21 cellular contexts compared by ENCODE assay signal in the genomic region with DNA sequence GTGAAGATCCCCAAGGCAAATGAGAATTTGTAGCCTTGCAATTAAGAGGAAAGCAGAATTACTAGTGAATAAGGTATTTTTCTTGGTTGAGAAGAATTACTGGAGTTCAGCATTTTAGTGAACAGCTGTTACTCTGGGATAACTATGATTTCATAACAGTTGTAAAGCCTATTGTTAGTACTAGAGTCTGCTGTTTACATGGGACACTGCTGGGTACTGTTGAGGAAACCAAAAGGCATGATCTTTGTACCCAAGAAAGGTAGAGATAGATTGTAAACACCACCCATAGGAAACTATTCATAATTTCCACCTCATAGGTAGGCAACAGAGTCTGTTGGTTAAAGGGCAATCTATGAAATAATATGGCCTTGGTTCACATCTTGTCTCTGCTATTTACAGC.
A peak's percentile ranks its signal among the peaks of the same experiment; 100 is the strongest.
DNase-seq lines count a peak whose midpoint lies in the region; ATAC-seq and TF ChIP-seq lines count a peak whose summit lies in the region.
"Had no signal": no experiment of that assay in that cellular context is flagged by ENCODE, and none has a peak within 500 bp of the region (broad histone marks: within the 10 kb centered on the region; RNA-seq: fewer than 3 reads in every experiment).

No MANE protein-coding gene starts in this region.

- H3K27me3 ChIP-seq in hepatocyte: no peaks in the 10 kb centered on the region
- H3K27me3 ChIP-seq in mucosa of rectum (ENCODE audit: control insufficient read depth in 2 of 2, insufficient read depth in 2 of 2, low read length in 2 of 2): no peaks in the 10 kb centered on the region
- no peaks in the 10 kb centered on the region for H3K27me3 ChIP-seq in Caco-2 (replicated peaks; ENCODE audit: control insufficient read depth, insufficient read depth, low read length)
- H3K27me3 ChIP-seq in ascending aorta: no peaks in the 10 kb centered on the region
- H3K27me3 ChIP-seq: BLaER1, MG63, SJSA1 had no signal

- no peak overlapping the region for H3K4me3 ChIP-seq in hepatocyte
- peak overlapping the region in 1 of 2 donors; percentile 10 for H3K4me3 ChIP-seq in mucosa of rectum (ENCODE audit: low read length in 2 of 2)
- H3K4me3 ChIP-seq in Caco-2 (ENCODE audit: low read depth, low read length): no peak overlapping the region
- no peak overlapping the region for H3K4me3 ChIP-seq in ascending aorta
- H3K4me3 ChIP-seq: BLaER1, GM23248, K562, MG63, SJSA1 had no signal

- H3K9me2 ChIP-seq in hepatocyte (replicated peaks; ENCODE audit: insufficient read depth): no peaks in the 10 kb centered on the region

- H3K4me3 Mint-ChIP-seq in Caco-2 (ENCODE audit: unreplicated experiment) (no peak overlapping the region), WTC11 (no peak overlapping the region)
- H3K4me3 Mint-ChIP-seq: CD4-positive, CD25-positive, alpha-beta regulatory T cell had no signal

- H4K20me1 ChIP-seq in hepatocyte (ENCODE audit: insufficient read depth, poor library complexity, severe bottlenecking): no peaks in the 10 kb centered on the region
- H4K20me1 ChIP-seq: BLaER1 had no signal

- no peak overlapping the region for H2AFZ ChIP-seq in hepatocyte
- H2AFZ ChIP-seq: GM23248 had no signal

- DNase-seq in left ventricle myocardium superior (no peak), cardiac septum (ENCODE audit: low spot score) (no peak), hepatocyte (ENCODE audit: low spot score) (peak; percentile 15), Caco-2 (no peak), WTC11 (ENCODE audit: low spot score) (no peak), ascending aorta (ENCODE audit: low spot score in 2 of 2) (no peak)
- DNase-seq: CD4-positive, CD25-positive, alpha-beta regulatory T cell; DMS53; GM23248; H7; MG63; NCI-H2029; NCI-H446; NCI-H524 treated with DMSO at 0.1 percent for 48 hours; NCI-H82; NK-92 treated with Interleukin-12 subunit alpha and Interleukin-12 subunit beta, amount 100 ng/mL, for 24 hours; PC-3 had no signal

- ATAC-seq in left ventricle myocardium superior (peak; percentile 60), WTC11 (no peak)
- ATAC-seq: K562, PC-3 had no signal

- no peaks in the 10 kb centered on the region for H3K9me3 Mint-ChIP-seq in Caco-2 (ENCODE audit: unreplicated experiment)
- H3K9me3 Mint-ChIP-seq in WTC11: peaks cover 7% of the 10 kb centered on the region

- H3K4me1 Mint-ChIP-seq in Caco-2 (ENCODE audit: low read depth, unreplicated experiment) (no peaks in the 10 kb centered on the region), WTC11 (peaks cover 21% of the 10 kb centered on the region)
- H3K4me1 Mint-ChIP-seq: CD4-positive, CD25-positive, alpha-beta regulatory T cell had no signal

- H3K27ac ChIP-seq in hepatocyte: no peak overlapping the region
- peak overlapping the region; percentile 64 to 83 for H3K27ac ChIP-seq in mucosa of rectum (ENCODE audit: low read depth in 2 of 2, low read length in 2 of 2)
- no peak overlapping the region for H3K27ac ChIP-seq in ascending aorta
- H3K27ac ChIP-seq: BLaER1, GM23248, SJSA1 had no signal

- intact Hi-C loops in left ventricle myocardium superior (cut with micrococcal nuclease) (no loop called here), cardiac septum (cut with DNase I) (no loop called here), Caco-2 (cut with micrococcal nuclease; ENCODE audit: unreplicated experiment) (no loop called here), ascending aorta (cut with DNase I) (no loop called here)

- no peak overlapping the region for H3K4me2 ChIP-seq in hepatocyte
- H3K4me2 ChIP-seq: BLaER1 had no signal

- POLR2A ChIA-PET in Caco-2 (lab: Charles Lee): no interaction called here
- POLR2A ChIA-PET in WTC11 (lab: Charles Lee): no interaction called here

- H3K27me3 Mint-ChIP-seq in Caco-2 (ENCODE audit: insufficient read depth, unreplicated experiment) (no peaks in the 10 kb centered on the region), WTC11 (ENCODE audit: low read depth) (no peaks in the 10 kb centered on the region)
- H3K27me3 Mint-ChIP-seq: CD4-positive, CD25-positive, alpha-beta regulatory T cell had no signal

- no peaks in the 10 kb centered on the region for H3K36me3 ChIP-seq in hepatocyte (replicated peaks; ENCODE audit: insufficient read depth, low read depth)
- no peaks in the 10 kb centered on the region for H3K36me3 ChIP-seq in mucosa of rectum (ENCODE audit: control insufficient read depth in 2 of 2, insufficient read depth in 2 of 2, low read length in 2 of 2)
- H3K36me3 ChIP-seq in Caco-2 (ENCODE audit: control insufficient read depth, insufficient read depth, low read length): no peaks in the 10 kb centered on the region
- no peaks in the 10 kb centered on the region for H3K36me3 ChIP-seq in ascending aorta
- H3K36me3 ChIP-seq: BLaER1, MG63, SJSA1 had no signal

- BruUV-seq in Caco-2 (replicated peaks; lab: Mats Ljungman, UMichigan): no TSS peak

- H3K36me3 Mint-ChIP-seq in Caco-2 (ENCODE audit: insufficient read depth, unreplicated experiment) (no peaks in the 10 kb centered on the region), WTC11 (peaks cover 10% of the 10 kb centered on the region)
- H3K36me3 Mint-ChIP-seq: CD4-positive, CD25-positive, alpha-beta regulatory T cell had no signal

- CTCF ChIA-PET in Caco-2 (lab: Charles Lee): no interaction called here
- CTCF ChIA-PET in WTC11 (lab: Charles Lee): no interaction called here

- TF ChIP-seq CTCF in hepatocyte (IDR thresholded peaks at IDR 0.05; ENCODE audit: poor library complexity) (no peak), Caco-2 (IDR thresholded peaks at IDR 0.05; ENCODE audit: insufficient read depth in 1 of 2, low read depth in 1 of 2, low read length in 1 of 2, severe bottlenecking in 1 of 2, unreplicated experiment in 1 of 2) (no peak), WTC11 (IDR thresholded peaks at IDR 0.05) (no peak), ascending aorta (IDR thresholded peaks at IDR 0.05) (no peak)

- H3K9me3 ChIP-seq in hepatocyte (ENCODE audit: low read depth) (no peaks in the 10 kb centered on the region), mucosa of rectum (ENCODE audit: control insufficient read depth in 2 of 2, low read length in 2 of 2) (no peaks in the 10 kb centered on the region), Caco-2 (no peaks in the 10 kb centered on the region), ascending aorta (no peaks in the 10 kb centered on the region)
- H3K9me3 ChIP-seq: MG63 had no signal

- peak overlapping the region; percentile 10 to 38 for H3K9ac ChIP-seq in mucosa of rectum (ENCODE audit: low read depth in 1 of 2, low read length in 2 of 2)
- H3K9ac ChIP-seq: BLaER1, GM23248 had no signal

- H3K4me1 ChIP-seq in hepatocyte (ENCODE audit: insufficient read depth) (no peaks in the 10 kb centered on the region), mucosa of rectum (ENCODE audit: control insufficient read depth in 2 of 2, insufficient read depth in 2 of 2, low read length in 2 of 2) (peaks cover 4 to 28% of the 10 kb centered on the region in 2 donors), Caco-2 (no peaks in the 10 kb centered on the region), ascending aorta (no peaks in the 10 kb centered on the region)
- H3K4me1 ChIP-seq: SJSA1 had no signal

- no peaks in the 10 kb centered on the region for H3K79me2 ChIP-seq in hepatocyte

- H3K27ac Mint-ChIP-seq in Caco-2 (ENCODE audit: unreplicated experiment) (no peak overlapping the region), WTC11 (no peak overlapping the region)
- H3K27ac Mint-ChIP-seq: CD4-positive, CD25-positive, alpha-beta regulatory T cell had no signal

TF ChIP-seq in WTC11, 78 proteins besides CTCF, POLR2A, EP300 and RAD21 (continues in another document):
- no peak for TF ChIP-seq NR2C2 (CRISPR knock-in tag; IDR thresholded peaks at IDR 0.05)
- no peak for TF ChIP-seq ZBTB21 (CRISPR knock-in tag; IDR thresholded peaks at IDR 0.05; ENCODE audit: borderline replicate concordance)
- TF ChIP-seq ZNF423 (CRISPR knock-in tag; IDR thresholded peaks at IDR 0.05): no peak
- TF ChIP-seq, protein P1, sequence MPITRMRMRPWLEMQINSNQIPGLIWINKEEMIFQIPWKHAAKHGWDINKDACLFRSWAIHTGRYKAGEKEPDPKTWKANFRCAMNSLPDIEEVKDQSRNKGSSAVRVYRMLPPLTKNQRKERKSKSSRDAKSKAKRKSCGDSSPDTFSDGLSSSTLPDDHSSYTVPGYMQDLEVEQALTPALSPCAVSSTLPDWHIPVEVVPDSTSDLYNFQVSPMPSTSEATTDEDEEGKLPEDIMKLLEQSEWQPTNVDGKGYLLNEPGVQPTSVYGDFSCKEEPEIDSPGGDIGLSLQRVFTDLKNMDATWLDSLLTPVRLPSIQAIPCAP (CRISPR knock-in tag; IDR thresholded peaks at IDR 0.05): no peak
- TF ChIP-seq NFATC4 (CRISPR knock-in tag; IDR thresholded peaks at IDR 0.05): no peak
- no peak for TF ChIP-seq JUN (CRISPR knock-in tag; IDR thresholded peaks at IDR 0.05)
- TF ChIP-seq, protein P2, sequence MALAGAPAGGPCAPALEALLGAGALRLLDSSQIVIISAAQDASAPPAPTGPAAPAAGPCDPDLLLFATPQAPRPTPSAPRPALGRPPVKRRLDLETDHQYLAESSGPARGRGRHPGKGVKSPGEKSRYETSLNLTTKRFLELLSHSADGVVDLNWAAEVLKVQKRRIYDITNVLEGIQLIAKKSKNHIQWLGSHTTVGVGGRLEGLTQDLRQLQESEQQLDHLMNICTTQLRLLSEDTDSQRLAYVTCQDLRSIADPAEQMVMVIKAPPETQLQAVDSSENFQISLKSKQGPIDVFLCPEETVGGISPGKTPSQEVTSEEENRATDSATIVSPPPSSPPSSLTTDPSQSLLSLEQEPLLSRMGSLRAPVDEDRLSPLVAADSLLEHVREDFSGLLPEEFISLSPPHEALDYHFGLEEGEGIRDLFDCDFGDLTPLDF (CRISPR knock-in tag; IDR thresholded peaks at IDR 0.05): no peak
- TF ChIP-seq, protein P3, sequence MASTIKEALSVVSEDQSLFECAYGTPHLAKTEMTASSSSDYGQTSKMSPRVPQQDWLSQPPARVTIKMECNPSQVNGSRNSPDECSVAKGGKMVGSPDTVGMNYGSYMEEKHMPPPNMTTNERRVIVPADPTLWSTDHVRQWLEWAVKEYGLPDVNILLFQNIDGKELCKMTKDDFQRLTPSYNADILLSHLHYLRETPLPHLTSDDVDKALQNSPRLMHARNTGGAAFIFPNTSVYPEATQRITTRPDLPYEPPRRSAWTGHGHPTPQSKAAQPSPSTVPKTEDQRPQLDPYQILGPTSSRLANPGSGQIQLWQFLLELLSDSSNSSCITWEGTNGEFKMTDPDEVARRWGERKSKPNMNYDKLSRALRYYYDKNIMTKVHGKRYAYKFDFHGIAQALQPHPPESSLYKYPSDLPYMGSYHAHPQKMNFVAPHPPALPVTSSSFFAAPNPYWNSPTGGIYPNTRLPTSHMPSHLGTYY (CRISPR knock-in tag; IDR thresholded peaks at IDR 0.05): no peak
- TF ChIP-seq MYBL2 (CRISPR knock-in tag; IDR thresholded peaks at IDR 0.05): no peak
- TF ChIP-seq, protein P4, sequence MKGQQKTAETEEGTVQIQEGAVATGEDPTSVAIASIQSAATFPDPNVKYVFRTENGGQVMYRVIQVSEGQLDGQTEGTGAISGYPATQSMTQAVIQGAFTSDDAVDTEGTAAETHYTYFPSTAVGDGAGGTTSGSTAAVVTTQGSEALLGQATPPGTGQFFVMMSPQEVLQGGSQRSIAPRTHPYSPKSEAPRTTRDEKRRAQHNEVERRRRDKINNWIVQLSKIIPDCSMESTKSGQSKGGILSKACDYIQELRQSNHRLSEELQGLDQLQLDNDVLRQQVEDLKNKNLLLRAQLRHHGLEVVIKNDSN (CRISPR knock-in tag; IDR thresholded peaks at IDR 0.05): no peak
- no peak for TF ChIP-seq FOXJ3 (CRISPR knock-in tag; IDR thresholded peaks at IDR 0.05; ENCODE audit: borderline replicate concordance)

Comparison
In these comparisons a context has a peak if more than half of its experiments do, and no peak if none do; other contexts are left out.
1. H3K27ac ChIP-seq: peak in mucosa of rectum (2 of 2); none in hepatocyte (single experiment) and ascending aorta (0 of 2).